35 cellular contexts compared by ENCODE assay signal in genomic region chr2:166328147-166328546, GRCh38.
"Had no signal": no experiment of that assay in that cellular context is flagged by ENCODE, and none has a peak within 500 bp of the region (broad histone marks: within the 10 kb centered on the region; RNA-seq: fewer than 3 reads in every experiment).

No MANE protein-coding gene starts in this region.

- H3K9me3 ChIP-seq: MG63 had no signal

- H3K4me2 ChIP-seq: KMS-11 had no signal

- H3K9ac ChIP-seq: KMS-11 had no signal

- H3K4me3 ChIP-seq: MG63 had no signal

- H3K36me3 ChIP-seq: MG63 had no signal

- H3K27me3 ChIP-seq: MG63 had no signal

- DNase-seq: Karpas-422, Kasumi-1, MG63, MM.1S, MV-4-11, NCI-H1048, NCI-H1092, NCI-H1092 treated with DMSO at 0.1 percent for 48 hours, NCI-H1105, NCI-H1105 treated with DMSO at 0.1 percent for 48 hours, NCI-H1417, NCI-H1417 treated with DMSO at 0.1 percent for 48 hours, NCI-H1436, NCI-H1436 treated with DMSO at 0.1 percent for 48 hours, NCI-H146, NCI-H1694, NCI-H1694 treated with DMSO at 0.1 percent for 48 hours, NCI-H187, NCI-H187 treated with DMSO at 0.1 percent for 48 hours, NCI-H1930, NCI-H2029, NCI-H2029 treated with DMSO at 0.1 percent for 48 hours, NCI-H2081, NCI-H2081 treated with DMSO at 0.1 percent for 48 hours, NCI-H2107, NCI-H2171, NCI-H2171 treated with DMSO at 0.1 percent for 48 hours, NCI-H2227 treated with DMSO at 0.1 percent for 48 hours, NCI-H226, NCI-H345, NCI-H446, NCI-H446 treated with DMSO at 0.1 percent for 48 hours, NCI-H510A, NCI-H510A treated with DMSO at 0.1 percent for 48 hours had no signal

- H3K27ac ChIP-seq: KMS-11 had no signal
